13 cellular contexts compared by ENCODE assay signal in genomic region chr1:23774174-23774880, GRCh38.
"Had no signal": no experiment of that assay in that cellular context is flagged by ENCODE, and none has a peak within 500 bp of the region (broad histone marks: within the 10 kb centered on the region; RNA-seq: fewer than 3 reads in every experiment).

No MANE protein-coding gene starts in this region.

- H3K9me3 Mint-ChIP-seq: activated CD4-positive, alpha-beta memory T cell treated with anti-CD3 and anti-CD28 coated beads, Interleukin-2, amount 10 ng/mL, durations not matched to agents 7 days and 5 days had no signal

- ATAC-seq: activated CD4-positive, alpha-beta T cell treated with anti-CD3 and anti-CD28 coated beads for 36 hours; gastroesophageal sphincter; left cardiac atrium; lower lobe of right lung had no signal

- H3K4me3 ChIP-seq: gastroesophageal sphincter, lower lobe of right lung, tibial nerve had no signal

- H3K27me3 Mint-ChIP-seq: activated CD4-positive, alpha-beta memory T cell treated with anti-CD3 and anti-CD28 coated beads, Interleukin-2, amount 10 ng/mL, durations not matched to agents 7 days and 5 days; activated CD4-positive, alpha-beta T cell treated with anti-CD3 and anti-CD28 coated beads for 36 hours had no signal

- H3K27me3 ChIP-seq: gastroesophageal sphincter, tibial nerve had no signal

- H2AFZ ChIP-seq: parathyroid adenoma had no signal

- H3K9ac ChIP-seq: parathyroid adenoma had no signal

- H3K27ac ChIP-seq: gastroesophageal sphincter, lower lobe of right lung, parathyroid adenoma, tibial nerve had no signal

- H3K27ac Mint-ChIP-seq: activated CD4-positive, alpha-beta memory T cell treated with anti-CD3 and anti-CD28 coated beads, Interleukin-2, amount 10 ng/mL, durations not matched to agents 7 days and 5 days; activated CD4-positive, alpha-beta T cell treated with anti-CD3 and anti-CD28 coated beads for 36 hours had no signal

- H3K9me3 ChIP-seq: gastroesophageal sphincter, lower lobe of right lung, tibial nerve had no signal

- H3K4me3 Mint-ChIP-seq: activated CD4-positive, alpha-beta memory T cell treated with anti-CD3 and anti-CD28 coated beads, Interleukin-2, amount 10 ng/mL, durations not matched to agents 7 days and 5 days; activated CD4-positive, alpha-beta T cell treated with anti-CD3 and anti-CD28 coated beads for 36 hours had no signal

- DNase-seq: activated CD4-positive, alpha-beta memory T cell treated with anti-CD3 and anti-CD28 coated beads, Interleukin-2, amount 10 ng/mL, durations not matched to agents 7 days and 5 days; activated CD4-positive, alpha-beta T cell treated with anti-CD3 and anti-CD28 coated beads for 36 hours; activated CD8-positive, alpha-beta memory T cell treated with anti-CD3 and anti-CD28 coated beads, Interleukin-2, amount 50 U/mL, for 4 hours; activated gamma-delta T cell treated with Interleukin-2 at 50 U/mL for 16 hours; activated T-cell treated with anti-CD3 and anti-CD28 coated beads, Interleukin-2, amount 50 U/mL, for 48 hours; erythroblast; left cardiac atrium; lower lobe of right lung; stimulated activated CD4-positive, alpha-beta T cell treated with anti-CD3 and anti-CD28 coated beads, Interleukin-12 subunit alpha, Interleukin-12 subunit beta, amount 100 ng/mL, for 4 hours; stimulated activated CD4-positive, alpha-beta T cell treated with anti-CD3 and anti-CD28 coated beads, Interleukin-2, amount 100 ng/mL, for 24 hours had no signal
